ENCODE assay signal across 1 cellular context in the genomic region with DNA sequence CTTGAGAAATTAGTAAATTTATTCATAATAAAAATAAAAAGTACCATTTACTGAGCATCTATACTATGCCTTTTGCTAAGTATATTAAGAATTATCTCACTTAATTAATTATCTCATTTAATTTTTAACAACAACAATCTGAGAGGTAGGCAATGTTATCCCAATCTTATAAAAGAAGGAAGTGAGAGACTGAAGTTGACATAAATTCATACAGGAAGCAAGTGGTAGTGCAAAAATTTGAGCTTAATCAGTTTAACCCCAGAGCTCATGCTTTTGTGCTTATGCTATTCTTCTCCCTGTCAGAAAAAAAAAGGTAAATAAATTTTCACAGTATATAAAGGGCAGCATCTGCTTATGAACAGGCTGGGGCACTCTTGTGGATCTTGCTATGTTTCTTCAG.
TF ChIP-seq lines count a peak whose summit lies in the region.

No MANE protein-coding gene starts in this region.

TF ChIP-seq in SK-N-SH, 30 proteins besides CTCF, POLR2A, EP300 and RAD21 (continued from another document):
- TF ChIP-seq, protein P1, sequence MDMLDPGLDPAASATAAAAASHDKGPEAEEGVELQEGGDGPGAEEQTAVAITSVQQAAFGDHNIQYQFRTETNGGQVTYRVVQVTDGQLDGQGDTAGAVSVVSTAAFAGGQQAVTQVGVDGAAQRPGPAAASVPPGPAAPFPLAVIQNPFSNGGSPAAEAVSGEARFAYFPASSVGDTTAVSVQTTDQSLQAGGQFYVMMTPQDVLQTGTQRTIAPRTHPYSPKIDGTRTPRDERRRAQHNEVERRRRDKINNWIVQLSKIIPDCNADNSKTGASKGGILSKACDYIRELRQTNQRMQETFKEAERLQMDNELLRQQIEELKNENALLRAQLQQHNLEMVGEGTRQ (IDR thresholded peaks at IDR 0.05; ENCODE audit: borderline replicate concordance, low read depth, low read length), result no peak
- TF ChIP-seq JUND (IDR thresholded peaks at IDR 0.05), result no peak
- TF ChIP-seq MEF2A (IDR thresholded peaks at IDR 0.05; ENCODE audit: borderline replicate concordance, low read depth), result no peak
- TF ChIP-seq GATA2 (CRISPR knock-in tag; IDR thresholded peaks at IDR 0.05), result no peak
- TF ChIP-seq, protein P2, sequence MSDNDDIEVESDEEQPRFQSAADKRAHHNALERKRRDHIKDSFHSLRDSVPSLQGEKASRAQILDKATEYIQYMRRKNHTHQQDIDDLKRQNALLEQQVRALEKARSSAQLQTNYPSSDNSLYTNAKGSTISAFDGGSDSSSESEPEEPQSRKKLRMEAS (IDR thresholded peaks at IDR 0.05; ENCODE audit: low read depth), result no peak
- TF ChIP-seq CHD2 (IDR thresholded peaks at IDR 0.05; ENCODE audit: low read length, partially characterized antibody), result no peak
- TF ChIP-seq, protein P3, sequence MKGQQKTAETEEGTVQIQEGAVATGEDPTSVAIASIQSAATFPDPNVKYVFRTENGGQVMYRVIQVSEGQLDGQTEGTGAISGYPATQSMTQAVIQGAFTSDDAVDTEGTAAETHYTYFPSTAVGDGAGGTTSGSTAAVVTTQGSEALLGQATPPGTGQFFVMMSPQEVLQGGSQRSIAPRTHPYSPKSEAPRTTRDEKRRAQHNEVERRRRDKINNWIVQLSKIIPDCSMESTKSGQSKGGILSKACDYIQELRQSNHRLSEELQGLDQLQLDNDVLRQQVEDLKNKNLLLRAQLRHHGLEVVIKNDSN (IDR thresholded peaks at IDR 0.05; ENCODE audit: borderline replicate concordance, low read depth), result no peak
- TF ChIP-seq, protein P4, sequence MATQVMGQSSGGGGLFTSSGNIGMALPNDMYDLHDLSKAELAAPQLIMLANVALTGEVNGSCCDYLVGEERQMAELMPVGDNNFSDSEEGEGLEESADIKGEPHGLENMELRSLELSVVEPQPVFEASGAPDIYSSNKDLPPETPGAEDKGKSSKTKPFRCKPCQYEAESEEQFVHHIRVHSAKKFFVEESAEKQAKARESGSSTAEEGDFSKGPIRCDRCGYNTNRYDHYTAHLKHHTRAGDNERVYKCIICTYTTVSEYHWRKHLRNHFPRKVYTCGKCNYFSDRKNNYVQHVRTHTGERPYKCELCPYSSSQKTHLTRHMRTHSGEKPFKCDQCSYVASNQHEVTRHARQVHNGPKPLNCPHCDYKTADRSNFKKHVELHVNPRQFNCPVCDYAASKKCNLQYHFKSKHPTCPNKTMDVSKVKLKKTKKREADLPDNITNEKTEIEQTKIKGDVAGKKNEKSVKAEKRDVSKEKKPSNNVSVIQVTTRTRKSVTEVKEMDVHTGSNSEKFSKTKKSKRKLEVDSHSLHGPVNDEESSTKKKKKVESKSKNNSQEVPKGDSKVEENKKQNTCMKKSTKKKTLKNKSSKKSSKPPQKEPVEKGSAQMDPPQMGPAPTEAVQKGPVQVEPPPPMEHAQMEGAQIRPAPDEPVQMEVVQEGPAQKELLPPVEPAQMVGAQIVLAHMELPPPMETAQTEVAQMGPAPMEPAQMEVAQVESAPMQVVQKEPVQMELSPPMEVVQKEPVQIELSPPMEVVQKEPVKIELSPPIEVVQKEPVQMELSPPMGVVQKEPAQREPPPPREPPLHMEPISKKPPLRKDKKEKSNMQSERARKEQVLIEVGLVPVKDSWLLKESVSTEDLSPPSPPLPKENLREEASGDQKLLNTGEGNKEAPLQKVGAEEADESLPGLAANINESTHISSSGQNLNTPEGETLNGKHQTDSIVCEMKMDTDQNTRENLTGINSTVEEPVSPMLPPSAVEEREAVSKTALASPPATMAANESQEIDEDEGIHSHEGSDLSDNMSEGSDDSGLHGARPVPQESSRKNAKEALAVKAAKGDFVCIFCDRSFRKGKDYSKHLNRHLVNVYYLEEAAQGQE (IDR thresholded peaks at IDR 0.05; ENCODE audit: low read depth, low read length), result no peak
- TF ChIP-seq GABPA (IDR thresholded peaks at IDR 0.05; ENCODE audit: low read depth), result no peak
- no peak for TF ChIP-seq RXRA (IDR thresholded peaks at IDR 0.05; ENCODE audit: borderline replicate concordance, low read depth)
- no peak for TF ChIP-seq YY1 (IDR thresholded peaks at IDR 0.05; ENCODE audit: low read depth)
